ENCODE assay signal across 26 cellular contexts in genomic region chr12:118127867-118128266, GRCh38.
"Had no signal": no experiment of that assay in that cellular context is flagged by ENCODE, and none has a peak within 500 bp of the region (broad histone marks: within the 10 kb centered on the region; RNA-seq: fewer than 3 reads in every experiment).

No MANE protein-coding gene starts in this region.

- H3K4me3 Mint-ChIP-seq: mesothelial cell of epicardium; natural killer cell; nephron progenitor cell; neural progenitor cell; stimulated activated effector memory CD8-positive, alpha-beta T cell treated with anti-CD3 and anti-CD28 coated beads, Interleukin-12 subunit alpha, Interleukin-12 subunit beta, amount 100 ng/mL, for 72 hours; stimulated activated naive CD8-positive, alpha-beta T cell treated with anti-CD3 and anti-CD28 coated beads, Interleukin-15, Interleukin-2, amounts not matched to agents 100 ng/mL and 50 ng/mL, for 24 hours had no signal

- H2AFZ ChIP-seq: neural progenitor cell, parathyroid adenoma had no signal

- H3K9me3 Mint-ChIP-seq: mesothelial cell of epicardium; naive B cell; natural killer cell; stimulated activated effector memory CD8-positive, alpha-beta T cell treated with anti-CD3 and anti-CD28 coated beads, Interleukin-12 subunit alpha, Interleukin-12 subunit beta, amount 100 ng/mL, for 72 hours; stimulated activated naive CD8-positive, alpha-beta T cell treated with anti-CD3 and anti-CD28 coated beads, Interleukin-15, Interleukin-2, amounts not matched to agents 100 ng/mL and 50 ng/mL, for 24 hours had no signal

- DNase-seq: hippocampal formation; kidney; left colon; left ventricle myocardium inferior; mesendoderm; naive B cell; natural killer cell; nephron progenitor cell; occipital lobe; stimulated activated CD4-positive, alpha-beta T cell treated with anti-CD3 and anti-CD28 coated beads, Interleukin-4, amount 100 ng/mL, for 24 hours; stimulated activated naive CD4-positive, alpha-beta T cell; upper lobe of left lung had no signal

- H3K36me3 ChIP-seq: left ventricle myocardium inferior, neural progenitor cell, neutrophil, right atrium auricular region, right lobe of liver, suprapubic skin, thoracic aorta, upper lobe of left lung had no signal

- ATAC-seq: left colon; natural killer cell; right lobe of liver; stimulated activated effector memory CD8-positive, alpha-beta T cell treated with anti-CD3 and anti-CD28 coated beads, Interleukin-12 subunit alpha, Interleukin-12 subunit beta, amount 100 ng/mL, for 72 hours had no signal

- H3K9me3 ChIP-seq: left ventricle myocardium inferior, neutrophil, right atrium auricular region, right lobe of liver, suprapubic skin, thoracic aorta, tibial nerve, upper lobe of left lung had no signal

- H3K4me3 ChIP-seq: left ventricle myocardium inferior, lung, neural progenitor cell, right atrium auricular region, right lobe of liver, skin epidermis, suprapubic skin, thoracic aorta, tibial nerve, upper lobe of left lung had no signal

- H3K4me1 ChIP-seq: left ventricle myocardium inferior, neural progenitor cell, right atrium auricular region had no signal

- H3K4me2 ChIP-seq: neural progenitor cell had no signal

- H3K27me3 Mint-ChIP-seq: naive B cell; stimulated activated naive CD8-positive, alpha-beta T cell treated with anti-CD3 and anti-CD28 coated beads, Interleukin-15, Interleukin-2, amounts not matched to agents 100 ng/mL and 50 ng/mL, for 24 hours had no signal

- FAIRE-seq: kidney, urothelium cell line had no signal

- H3K27ac ChIP-seq: left ventricle myocardium inferior, neural progenitor cell, neutrophil, parathyroid adenoma, right atrium auricular region, skin epidermis, suprapubic skin, thoracic aorta, tibial nerve, upper lobe of left lung had no signal

- H3K36me3 Mint-ChIP-seq: naive B cell; natural killer cell; stimulated activated effector memory CD8-positive, alpha-beta T cell treated with anti-CD3 and anti-CD28 coated beads, Interleukin-12 subunit alpha, Interleukin-12 subunit beta, amount 100 ng/mL, for 72 hours had no signal

- H3K27ac Mint-ChIP-seq: mesothelial cell of epicardium; natural killer cell; nephron progenitor cell; neural progenitor cell; stimulated activated effector memory CD8-positive, alpha-beta T cell treated with anti-CD3 and anti-CD28 coated beads, Interleukin-12 subunit alpha, Interleukin-12 subunit beta, amount 100 ng/mL, for 72 hours; stimulated activated naive CD8-positive, alpha-beta T cell treated with anti-CD3 and anti-CD28 coated beads, Interleukin-15, Interleukin-2, amounts not matched to agents 100 ng/mL and 50 ng/mL, for 24 hours had no signal

- H3K9ac ChIP-seq: neural progenitor cell, parathyroid adenoma had no signal

- H3K27me3 ChIP-seq: neural progenitor cell, neutrophil, right atrium auricular region, right lobe of liver, suprapubic skin, tibial nerve, upper lobe of left lung had no signal

- H3K4me1 Mint-ChIP-seq: naive B cell, natural killer cell, nephron progenitor cell had no signal
